In genomic region chr11:13205446-13205845, GRCh38 we compare ENCODE assay signal across 10 cellular contexts.
DNase-seq lines count a peak whose midpoint lies in the region; ATAC-seq and TF ChIP-seq lines count a peak whose summit lies in the region.
"Had no signal": no experiment of that assay in that cellular context is flagged by ENCODE, and none has a peak within 500 bp of the region (broad histone marks: within the 10 kb centered on the region; RNA-seq: fewer than 3 reads in every experiment).

No MANE protein-coding gene starts in this region.

- TF ChIP-seq CTCF in GM23338 (conservative IDR thresholded peaks at IDR 0.05; ENCODE audit: low read depth in 2 of 2) (no peak), Loucy (conservative IDR thresholded peaks at IDR 0.05; ENCODE audit: low read length) (no peak)

- no peaks in the 10 kb centered on the region for H4K20me1 ChIP-seq in GM23338 (replicated peaks; ENCODE audit: insufficient read depth)
- H4K20me1 ChIP-seq in Loucy (ENCODE audit: insufficient read depth, low read length, poor library complexity, severe bottlenecking): no peaks in the 10 kb centered on the region

- no peaks in the 10 kb centered on the region; the same call in 1 of the 2 replicates for H3K36me3 ChIP-seq in GM23338 (ENCODE audit: insufficient read depth)
- no peaks in the 10 kb centered on the region for H3K36me3 ChIP-seq in Loucy (ENCODE audit: insufficient read depth, low read length)

- H3K9me3 ChIP-seq in Loucy (ENCODE audit: insufficient read depth, low read depth, low read length): no peaks in the 10 kb centered on the region

- H3K27ac Mint-ChIP-seq in GM23338 (peak overlapping the region; percentile 20; the same call in 1 of the 2 replicates), memory B cell (no peak overlapping the region)
- no peak overlapping the region for H3K27ac Mint-ChIP-seq in activated CD4-positive, alpha-beta memory T cell treated with anti-CD3 and anti-CD28 coated beads for 36 hours
- H3K27ac Mint-ChIP-seq: naive B cell had no signal

- H3K4me3 ChIP-seq in GM23338 (no peak overlapping the region), Loucy (ENCODE audit: low read length, poor library complexity, severe bottlenecking) (no peak overlapping the region)

- H3K4me3 Mint-ChIP-seq in GM23338: no peak overlapping the region
- no peak overlapping the region for H3K4me3 Mint-ChIP-seq in memory B cell
- H3K4me3 Mint-ChIP-seq in activated CD4-positive, alpha-beta memory T cell treated with anti-CD3 and anti-CD28 coated beads for 36 hours: no peak overlapping the region
- H3K4me3 Mint-ChIP-seq: naive B cell had no signal

- H3K79me2 ChIP-seq in GM23338 (replicated peaks; ENCODE audit: insufficient read depth) (no peaks in the 10 kb centered on the region), Loucy (ENCODE audit: insufficient read depth, low read length) (no peaks in the 10 kb centered on the region)

- peaks cover 30% of the 10 kb centered on the region for H3K4me1 Mint-ChIP-seq in GM23338
- H3K4me1 Mint-ChIP-seq in memory B cell: peaks cover 7% of the 10 kb centered on the region
- H3K4me1 Mint-ChIP-seq in activated CD4-positive, alpha-beta memory T cell treated with anti-CD3 and anti-CD28 coated beads for 36 hours (ENCODE audit: low read depth): peaks cover 45% of the 10 kb centered on the region

- intact Hi-C loops in activated CD4-positive, alpha-beta memory T cell treated with anti-CD3 and anti-CD28 coated beads for 36 hours (cut with micrococcal nuclease): loop anchor here (10.0 kb wide), 1 partner anchor 531 kb away; the partner anchor contains the start of gene TEAD1

- ATAC-seq in GM18873 (IDR thresholded peaks at IDR 0.05; ENCODE audit: low FRiP score, unreplicated experiment) (peak; percentile 72), GM23338 (no peak), memory B cell (ENCODE audit: low read depth) (peak; percentile 52)

- H3K27me3 Mint-ChIP-seq in GM23338 (ENCODE audit: insufficient read depth, low read depth, poor library complexity): peaks cover 2% of the 10 kb centered on the region
- peaks cover 8% of the 10 kb centered on the region for H3K27me3 Mint-ChIP-seq in memory B cell
- H3K27me3 Mint-ChIP-seq in activated CD4-positive, alpha-beta memory T cell treated with anti-CD3 and anti-CD28 coated beads for 36 hours: no peaks in the 10 kb centered on the region

- H3K4me2 ChIP-seq in GM23338: 0 out of 2 replicates have a peak overlapping the region, but pooled peaks have one; percentile 36
- H3K4me2 ChIP-seq in Loucy (ENCODE audit: low read depth, low read length, poor library complexity, severe bottlenecking): no peak overlapping the region

- H3K9me2 ChIP-seq in GM23338 (ENCODE audit: insufficient read depth): no peaks in the 10 kb centered on the region
- H3K9me2 ChIP-seq in Loucy (replicated peaks; ENCODE audit: low read depth, low read length): no peaks in the 10 kb centered on the region

- H3K27ac ChIP-seq in GM23338 (ENCODE audit: low read depth): no peak overlapping the region

- no peaks in the 10 kb centered on the region for H3K36me3 Mint-ChIP-seq in GM23338 (ENCODE audit: low read depth)
- H3K36me3 Mint-ChIP-seq in memory B cell: no peaks in the 10 kb centered on the region
- H3K36me3 Mint-ChIP-seq in activated CD4-positive, alpha-beta memory T cell treated with anti-CD3 and anti-CD28 coated beads for 36 hours: no peaks in the 10 kb centered on the region
- H3K36me3 Mint-ChIP-seq: naive B cell had no signal

- H3F3A ChIP-seq in GM23338 (replicated peaks; ENCODE audit: low read depth) (no peaks in the 10 kb centered on the region), Loucy (ENCODE audit: low read depth) (no peaks in the 10 kb centered on the region)

- no peaks in the 10 kb centered on the region for H3K9me3 Mint-ChIP-seq in GM23338
- no peaks in the 10 kb centered on the region for H3K9me3 Mint-ChIP-seq in memory B cell
- H3K9me3 Mint-ChIP-seq in activated CD4-positive, alpha-beta memory T cell treated with anti-CD3 and anti-CD28 coated beads for 36 hours: no peaks in the 10 kb centered on the region

- DNase-seq in GM23338 (ENCODE audit: low spot score) (no peak), memory B cell (ENCODE audit: low spot score in 2 of 2) (no peak), GM19240 (ENCODE audit: insufficient read length, low spot score) (no peak), NCI-H2227 (lab: John Stamatoyannopoulos, UW; ENCODE audit: unreplicated experiment) (no peak)
- no peak for DNase-seq in activated CD4-positive, alpha-beta memory T cell treated with anti-CD3 and anti-CD28 coated beads for 36 hours
- no peak for DNase-seq in activated CD8-positive, alpha-beta memory T cell treated with anti-CD3 and anti-CD28 coated beads, Interleukin-2, amount 50 U/mL, for 48 hours
- DNase-seq: naive B cell, NCI-H510A treated with DMSO at 0.1 percent for 48 hours had no signal

- no peak overlapping the region for H3K9ac ChIP-seq in Loucy (ENCODE audit: low read depth, low read length, poor library complexity, severe bottlenecking)

- CTCF ChIA-PET in activated CD4-positive, alpha-beta memory T cell treated with anti-CD3 and anti-CD28 coated beads for 36 hours (lab: Charles Lee): interaction anchor here (1.5 to 6.4 kb wide), 4 partner anchors 10 to 130 kb away, joined by 5 to 42 read pairs (median 9); no protein-coding TSS in a partner anchor

- no peaks in the 10 kb centered on the region for H3K27me3 ChIP-seq in GM23338 (ENCODE audit: insufficient read depth)
- H3K27me3 ChIP-seq in Loucy (ENCODE audit: insufficient read depth, low read length, poor library complexity, severe bottlenecking): no peaks in the 10 kb centered on the region

- POLR2A ChIA-PET in activated CD4-positive, alpha-beta memory T cell treated with anti-CD3 and anti-CD28 coated beads for 36 hours (lab: Charles Lee): no interaction called here

- H2AFZ ChIP-seq in GM23338 (peak overlapping the region; percentile 81; the same call in 1 of the 2 replicates), Loucy (ENCODE audit: low read length) (peak overlapping the region; percentile 52; the same call in 1 of the 2 replicates)

- H3K4me1 ChIP-seq in GM23338 (ENCODE audit: insufficient read depth) (peaks cover 23% of the 10 kb centered on the region), Loucy (ENCODE audit: insufficient read depth, low read length, poor library complexity, severe bottlenecking) (no peaks in the 10 kb centered on the region)

TF ChIP-seq in GM23338, 12 proteins besides CTCF, POLR2A, EP300 and RAD21 (continues in another document):
- TF ChIP-seq ETS1 (IDR thresholded peaks at IDR 0.05) (no peak), REST (IDR thresholded peaks at IDR 0.05; ENCODE audit: unreplicated experiment) (no peak), EZH2phosphoT487 (IDR thresholded peaks at IDR 0.05; ENCODE audit: unreplicated experiment) (no peak), NANOG (IDR thresholded peaks at IDR 0.05; ENCODE audit: borderline replicate concordance) (no peak), ZNF331 (CRISPR knock-in tag; IDR thresholded peaks at IDR 0.05; ENCODE audit: low read depth) (no peak), POLR2AphosphoS5 (IDR thresholded peaks at IDR 0.05; ENCODE audit: low read depth) (no peak), ZNF114 (CRISPR knock-in tag; IDR thresholded peaks at IDR 0.05) (no peak)
